Comparison of ENCODE assay signal across 8 cellular contexts in genomic region chr2:86078801-86079545, GRCh38. TPM values are rescaled to one million over a fixed set of nuclear protein-coding genes. Genes with fewer than 3 reads are reported as not detected.
DNase-seq lines count a peak whose midpoint lies in the region; ATAC-seq and TF ChIP-seq lines count a peak whose summit lies in the region.

No MANE protein-coding gene starts in this region.

- H3K4me1 Mint-ChIP-seq in neural progenitor cell (peaks cover 5% of the 10 kb centered on the region), nephron progenitor cell (no peaks in the 10 kb centered on the region)

- TF ChIP-seq CTCF in esophagus squamous epithelium (IDR thresholded peaks at IDR 0.05) (peak in 5 of 6 experiments; percentile 25 to 49 (median 45)), neural progenitor cell (IDR thresholded peaks at IDR 0.05) (peak; percentile 33), nephron progenitor cell (IDR thresholded peaks at IDR 0.05) (no peak)

- H3K9me3 ChIP-seq in esophagus squamous epithelium (no peaks in the 10 kb centered on the region), neural progenitor cell (ENCODE audit: low read depth) (no peaks in the 10 kb centered on the region)

- no peak overlapping the region for H2AFZ ChIP-seq in neural progenitor cell (replicated peaks)

- ATAC-seq in GM18520 (IDR thresholded peaks at IDR 0.05; ENCODE audit: unreplicated experiment): no peak
- no peak for ATAC-seq in GM21576 (IDR thresholded peaks at IDR 0.05; ENCODE audit: unreplicated experiment)

- no peaks in the 10 kb centered on the region for H3K9me3 Mint-ChIP-seq in neural progenitor cell
- H3K9me3 Mint-ChIP-seq in nephron progenitor cell: no peaks in the 10 kb centered on the region

- in situ Hi-C loops in SK-MEL-5 (cut with HindIII; ENCODE audit: low pct_unique_long_range_greater_than_20kb, low sequenced_read_pairs): no loop called here

- peaks cover 15 to 94% (median 22%) of the 10 kb centered on the region in 3 donors for H3K36me3 ChIP-seq in esophagus squamous epithelium
- H3K36me3 ChIP-seq in neural progenitor cell: no peaks in the 10 kb centered on the region

- H3K27ac ChIP-seq in esophagus squamous epithelium (no peak overlapping the region), neural progenitor cell (no peak overlapping the region)

- no peak overlapping the region for H3K27ac Mint-ChIP-seq in neural progenitor cell
- H3K27ac Mint-ChIP-seq in nephron progenitor cell: no peak overlapping the region

- H3K4me3 ChIP-seq in esophagus squamous epithelium (no peak overlapping the region), neural progenitor cell (no peak overlapping the region)

- H3K36me3 Mint-ChIP-seq in neural progenitor cell (peaks cover 9% of the 10 kb centered on the region), nephron progenitor cell (ENCODE audit: low read depth) (peaks cover 58% of the 10 kb centered on the region)

- H3K27me3 Mint-ChIP-seq in neural progenitor cell (ENCODE audit: insufficient read depth, low read depth) (no peaks in the 10 kb centered on the region), nephron progenitor cell (ENCODE audit: low read depth, poor library complexity) (peaks cover 2% of the 10 kb centered on the region)

- no peaks in the 10 kb centered on the region for H3F3A ChIP-seq in neural progenitor cell (ENCODE audit: low read depth)

- H3K4me3 Mint-ChIP-seq in neural progenitor cell (no peak overlapping the region), nephron progenitor cell (no peak overlapping the region)

- intact Hi-C loops in esophagus squamous epithelium (cut with DNase I): loop anchor here (10.0 kb wide), 1 partner anchor 194 kb away; the partner anchor contains the start of gene ST3GAL5

- H3K9ac ChIP-seq in neural progenitor cell: no peak overlapping the region

- H3K79me2 ChIP-seq in neural progenitor cell (ENCODE audit: low read depth): no peaks in the 10 kb centered on the region

- H3K4me2 ChIP-seq in neural progenitor cell: no peak overlapping the region

- H4K20me1 ChIP-seq in neural progenitor cell (ENCODE audit: low read depth): no peaks in the 10 kb centered on the region

- no peak for TF ChIP-seq POLR2A in esophagus squamous epithelium (IDR thresholded peaks at IDR 0.05)

- H3K4me1 ChIP-seq in esophagus squamous epithelium (peaks cover 0 to 15% (median 0%) of the 10 kb centered on the region in 3 donors), neural progenitor cell (no peaks in the 10 kb centered on the region)

- WGBS in esophagus squamous epithelium, 2 donors: 50 to 66% methylated on average over 7 of the region's 7 CpGs

- H3K27me3 ChIP-seq in esophagus squamous epithelium (no peaks in the 10 kb centered on the region), neural progenitor cell (no peaks in the 10 kb centered on the region)

- peak; percentile 38 for DNase-seq in CD1c-positive myeloid dendritic cell (ENCODE audit: extremely low spot score)
- DNase-seq in H4 (ENCODE audit: low spot score): peak; percentile 19
- peak; percentile 84 for DNase-seq in SK-MEL-5 (ENCODE audit: low read depth, low spot score)
- no peak for DNase-seq in esophagus squamous epithelium (lab: John Stamatoyannopoulos, UW)
- peak; percentile 10 for DNase-seq in neural progenitor cell (ENCODE audit: low spot score)
- DNase-seq in nephron progenitor cell: no peak

RNA-seq across cellular contexts. Expression of gene POLR1A, which starts 26.7 kb away (rescaled TPM):
- total RNA-seq in H4 (2014; rRNA removed; shearing (Covaris generic)): 15.3 and 18.9 TPM in 2 replicates
- total RNA-seq in SK-MEL-5 (2014; rRNA removed; shearing (Covaris generic)): 26.3 and 29.9 TPM in 2 replicates
- 29.5 and 37.5 TPM in 2 replicates for polyA plus RNA-seq in SK-MEL-5 (2015; cell fraction: cytosol; rRNA removed)
- polyA plus RNA-seq in SK-MEL-5 (2015; cell fraction: nucleus; rRNA removed): 34.2 and 41.3 TPM in 2 replicates
- total RNA-seq in esophagus squamous epithelium: 10 to 100 TPM; 11.8 to 20.2 (median 16.2) TPM
- 23.8 and 25.4 TPM in 2 replicates for total RNA-seq in neural progenitor cell (ENCODE audit: low replicate concordance)

RNA-seq across cellular contexts. Expression of gene PTCD3, which starts 27.1 kb away (rescaled TPM):
- 49.5 and 56.0 TPM in 2 replicates for total RNA-seq in H4 (2014; rRNA removed; shearing (Covaris generic))
- 238 and 268 TPM in 2 replicates for total RNA-seq in SK-MEL-5 (2014; rRNA removed; shearing (Covaris generic))
- polyA plus RNA-seq in SK-MEL-5 (2015; cell fraction: cytosol; rRNA removed): 52.3 and 68.1 TPM in 2 replicates
- 1,280 and 1,431 TPM in 2 replicates for polyA plus RNA-seq in SK-MEL-5 (2015; cell fraction: nucleus; rRNA removed)
- total RNA-seq in esophagus squamous epithelium: 10 to 100 TPM; 16.7 to 63.9 (median 53.1) TPM
- 195 and 269 TPM in 2 replicates for total RNA-seq in neural progenitor cell (ENCODE audit: low replicate concordance)

Comparison
In these comparisons a context has a peak if more than half of its experiments do, and no peak if none do; other contexts are left out.
1. DNase-seq: peak in CD1c-positive myeloid dendritic cell (single experiment), H4 (single experiment), SK-MEL-5 (single experiment) and neural progenitor cell (single experiment); none in esophagus squamous epithelium (single experiment) and nephron progenitor cell (single experiment).